In genomic region chr12:54390176-54390667, GRCh38 we compare ENCODE assay signal across 10 cellular contexts. TPM values are rescaled to one million over a fixed set of nuclear protein-coding genes. Genes with fewer than 3 reads are reported as not detected.
DNase-seq lines count a peak whose midpoint lies in the region; ATAC-seq, FAIRE-seq and TF ChIP-seq lines count a peak whose summit lies in the region.
"Had no signal": no experiment of that assay in that cellular context is flagged by ENCODE, and none has a peak within 500 bp of the region (broad histone marks: within the 10 kb centered on the region; RNA-seq: fewer than 3 reads in every experiment).

No MANE protein-coding gene starts in this region.

- intact Hi-C loops in GM12878 (cut with micrococcal nuclease; ENCODE audit: unreplicated experiment) (no loop called here), transverse colon (cut with DNase I; ENCODE audit: low total_unique reads) (no loop called here), upper lobe of right lung (cut with DNase I) (no loop called here)

- H3K4me2 ChIP-seq in Loucy (ENCODE audit: low read depth, low read length, poor library complexity, severe bottlenecking) (peak overlapping the region; percentile 53), GM12878 (ENCODE audit: control insufficient read depth, insufficient read depth) (peak overlapping the region; percentile 8; the same call in 1 of the 2 replicates)

- H3K9ac ChIP-seq in Loucy (ENCODE audit: low read depth, low read length, poor library complexity, severe bottlenecking) (peak overlapping the region; percentile 70), GM12878 (ENCODE audit: control insufficient read depth, insufficient read depth, low read length) (no peak overlapping the region; the same call in 1 of the 2 replicates)

- H3F3A ChIP-seq in Loucy (ENCODE audit: low read depth): no peaks in the 10 kb centered on the region

- H4K20me1 ChIP-seq in Loucy (ENCODE audit: insufficient read depth, low read length, poor library complexity, severe bottlenecking): no peaks in the 10 kb centered on the region
- H4K20me1 ChIP-seq in GM12878 (ENCODE audit: control insufficient read depth, insufficient read depth): no peaks in the 10 kb centered on the region

- no peak overlapping the region for H2AFZ ChIP-seq in Loucy (ENCODE audit: low read length)
- H2AFZ ChIP-seq in GM12878 (ENCODE audit: control insufficient read depth, low read depth, low read length): no peak overlapping the region

- RAD21 ChIA-PET in GM12878 (lab: Charles Lee; ENCODE audit: unreplicated experiment): no interaction called here

- peak overlapping the region; percentile 29 to 81 (median 61) for H3K4me3 Mint-ChIP-seq in CD8-positive, alpha-beta memory T cell
- H3K4me3 Mint-ChIP-seq in naive thymus-derived CD8-positive, alpha-beta T cell: peak overlapping the region; percentile 37 to 93 (median 78)

- no peak for TF ChIP-seq RAD21 in GM12878 (IDR thresholded peaks at IDR 0.05; ENCODE audit: insufficient read depth, low read depth, low read length)

- no peaks in the 10 kb centered on the region for H3K79me2 ChIP-seq in Loucy (ENCODE audit: insufficient read depth, low read length)
- H3K79me2 ChIP-seq in GM12878 (ENCODE audit: control insufficient read depth, insufficient read depth, low read length): no peaks in the 10 kb centered on the region

- TF ChIP-seq CTCF in Loucy (conservative IDR thresholded peaks at IDR 0.05; ENCODE audit: low read length): no peak
- TF ChIP-seq CTCF in GM12878 (IDR thresholded peaks at IDR 0.05 in 2 of 3, conservative IDR thresholded peaks at IDR 0.05 in 1 of 3; ENCODE audit: control insufficient read depth in 2 of 3, extremely low read depth in 1 of 3, insufficient read depth in 1 of 3, low read depth in 3 of 3, low read length in 3 of 3): no peak
- no peak for TF ChIP-seq CTCF in transverse colon (IDR thresholded peaks at IDR 0.05)
- no peak for TF ChIP-seq CTCF in upper lobe of right lung (IDR thresholded peaks at IDR 0.05)

- peaks cover 20 to 36% (median 30%) of the 10 kb centered on the region in 3 donors for H3K4me1 Mint-ChIP-seq in CD8-positive, alpha-beta memory T cell
- H3K4me1 Mint-ChIP-seq in naive thymus-derived CD8-positive, alpha-beta T cell: peaks cover 26 to 60% (median 39%) of the 10 kb centered on the region in 4 donors

- TF ChIP-seq POLR2A in GM12878 (IDR thresholded peaks at IDR 0.05; ENCODE audit: low read depth, low read length) (no peak), transverse colon (IDR thresholded peaks at IDR 0.05) (no peak), erythroblast (IDR thresholded peaks at IDR 0.05; ENCODE audit: low read length) (no peak)

- H3K27me3 ChIP-seq in CD8-positive, alpha-beta memory T cell (ENCODE audit: insufficient read depth, low read length, poor library complexity, severe bottlenecking): no peaks in the 10 kb centered on the region
- H3K27me3 ChIP-seq in Loucy (ENCODE audit: insufficient read depth, low read length, poor library complexity, severe bottlenecking) (no peaks in the 10 kb centered on the region), GM12878 (replicated peaks in 1 of 2; ENCODE audit: control insufficient read depth in 2 of 2, insufficient read depth in 2 of 2, low read length in 1 of 2) (no peaks in the 10 kb centered on the region), transverse colon (no peaks in the 10 kb centered on the region), upper lobe of right lung (no peaks in the 10 kb centered on the region)

- H3K4me1 ChIP-seq in CD8-positive, alpha-beta memory T cell (ENCODE audit: insufficient read depth, low read length): peaks cover 22% of the 10 kb centered on the region
- H3K4me1 ChIP-seq in Loucy (ENCODE audit: insufficient read depth, low read length, poor library complexity, severe bottlenecking) (peaks cover 41% of the 10 kb centered on the region), GM12878 (ENCODE audit: control insufficient read depth, insufficient read depth, low read length) (peaks cover 4% of the 10 kb centered on the region), transverse colon (peaks cover 9 to 26% (median 12%) of the 10 kb centered on the region in 4 donors), upper lobe of right lung (peaks cover 5% of the 10 kb centered on the region)

- peaks cover 0 to 17% (median 6%) of the 10 kb centered on the region in 3 donors for H3K36me3 Mint-ChIP-seq in CD8-positive, alpha-beta memory T cell
- H3K36me3 Mint-ChIP-seq in naive thymus-derived CD8-positive, alpha-beta T cell: peaks cover 0 to 14% (median 7%) of the 10 kb centered on the region in 3 donors

- ATAC-seq in GM12878: no peak
- no peak for ATAC-seq in naive thymus-derived CD8-positive, alpha-beta T cell
- no peak for ATAC-seq in upper lobe of right lung

- no peaks in the 10 kb centered on the region for H3K27me3 Mint-ChIP-seq in CD8-positive, alpha-beta memory T cell
- no peaks in the 10 kb centered on the region for H3K27me3 Mint-ChIP-seq in naive thymus-derived CD8-positive, alpha-beta T cell

- peaks cover 8% of the 10 kb centered on the region for H3K36me3 ChIP-seq in CD8-positive, alpha-beta memory T cell (ENCODE audit: insufficient read depth, low read length)
- peaks cover 16% of the 10 kb centered on the region; the same call in 1 of the 2 replicates for H3K36me3 ChIP-seq in Loucy (ENCODE audit: insufficient read depth, low read length)
- no peaks in the 10 kb centered on the region for H3K36me3 ChIP-seq in GM12878 (ENCODE audit: control insufficient read depth in 2 of 2, insufficient read depth in 2 of 2, low read length in 1 of 2)
- no peaks in the 10 kb centered on the region for H3K36me3 ChIP-seq in transverse colon
- H3K36me3 ChIP-seq in upper lobe of right lung: peaks cover 9% of the 10 kb centered on the region

- SMC1A ChIA-PET in GM12878 (lab: Charles Lee; ENCODE audit: uncharacterized antibody, unreplicated experiment): no interaction called here

- CTCF ChIA-PET in CD8-positive, alpha-beta memory T cell (lab: Charles Lee): interaction anchor here (1.1 to 2.8 kb wide), 3 partner anchors 9 to 34 kb away, joined by 3 to 8 read pairs (median 6); no protein-coding TSS in a partner anchor
- CTCF ChIA-PET in GM12878 (lab: Yijun Ruan, JAX): interaction anchor here (0.7 to 4.1 kb wide), 3 partner anchors 9 to 22 kb away, joined by 3 to 58 read pairs (median 8); no protein-coding TSS in a partner anchor

- no peak overlapping the region for H3K4me3 ChIP-seq in CD8-positive, alpha-beta memory T cell (ENCODE audit: low read length)
- H3K4me3 ChIP-seq in Loucy (ENCODE audit: low read length, poor library complexity, severe bottlenecking) (peak overlapping the region; percentile 61), GM12878 (peak overlapping the region; percentile 82; the same call in 1 of the 2 replicates), transverse colon (no peak overlapping the region), upper lobe of right lung (no peak overlapping the region)

- TF ChIP-seq EP300 in GM12878 (IDR thresholded peaks at IDR 0.05; ENCODE audit: borderline replicate concordance in 1 of 2, control insufficient read depth in 1 of 2, low read depth in 2 of 2, low read length in 2 of 2): no peak
- TF ChIP-seq EP300 in transverse colon (IDR thresholded peaks at IDR 0.05; ENCODE audit: low read depth): no peak

- no peak for DNase-seq in CD8-positive, alpha-beta memory T cell
- DNase-seq in GM12878 (ENCODE audit: low read depth, low spot score) (no peak), transverse colon (no peak), foreskin melanocyte (no peak), upper lobe of right lung (no peak), erythroblast (lab: John Stamatoyannopoulos, UW) (no peak)
- DNase-seq in naive thymus-derived CD8-positive, alpha-beta T cell: no peak
- DNase-seq: activated CD4-positive, alpha-beta T cell treated with anti-CD3 and anti-CD28 coated beads, Interleukin-2, amount 50 U/mL, for 48 hours; NCI-H2107 had no signal

- peak overlapping the region; percentile 38 for H3K27ac ChIP-seq in CD8-positive, alpha-beta memory T cell (ENCODE audit: low read depth, low read length)
- H3K27ac ChIP-seq in GM12878 (ENCODE audit: control insufficient read depth, insufficient read depth): no peak overlapping the region
- H3K27ac ChIP-seq in transverse colon: no peak overlapping the region
- no peak overlapping the region for H3K27ac ChIP-seq in upper lobe of right lung

- no peak for FAIRE-seq in GM12878 (lab: Jason Lieb, UNC)

- peak overlapping the region in 4 of 8 donors; percentile 31 to 91 (median 68) for H3K27ac Mint-ChIP-seq in CD8-positive, alpha-beta memory T cell
- peak overlapping the region in 4 of 10 donors; percentile 39 to 71 (median 62) for H3K27ac Mint-ChIP-seq in naive thymus-derived CD8-positive, alpha-beta T cell

- no peaks in the 10 kb centered on the region for H3K9me3 Mint-ChIP-seq in CD8-positive, alpha-beta memory T cell
- H3K9me3 Mint-ChIP-seq in naive thymus-derived CD8-positive, alpha-beta T cell: no peaks in the 10 kb centered on the region

- WGBS in GM12878 (ENCODE audit: insufficient coverage, insufficient replicate concordance, low lambda C conversion rate, missing lambda C conversion rate): 66% methylated on average over 6 of the region's 7 CpGs
- 65% methylated on average over 7 of the region's 7 CpGs; no CpG with 5 or more reads in 1 of the 2 donors for WGBS in transverse colon (ENCODE audit: low coverage in 1 of 2), 2 donors

- BruUV-seq in GM12878 (replicated peaks; lab: Mats Ljungman, UMichigan): no TSS peak

- POLR2A ChIA-PET in CD8-positive, alpha-beta memory T cell (lab: Charles Lee): no interaction called here
- POLR2A ChIA-PET in GM12878 (lab: Charles Lee): no interaction called here
- POLR2A ChIA-PET in naive thymus-derived CD8-positive, alpha-beta T cell (lab: Charles Lee): interaction anchor here (0.7 kb wide), 1 partner anchor 94 kb away, joined by 3 read pairs; no protein-coding TSS in a partner anchor

- H3K9me3 ChIP-seq in CD8-positive, alpha-beta memory T cell (ENCODE audit: low read length): no peaks in the 10 kb centered on the region
- no peaks in the 10 kb centered on the region for H3K9me3 ChIP-seq in Loucy (ENCODE audit: insufficient read depth, low read depth, low read length)
- no peaks in the 10 kb centered on the region for H3K9me3 ChIP-seq in GM12878 (replicated peaks; ENCODE audit: control insufficient read depth, insufficient read depth, low read length)
- H3K9me3 ChIP-seq in transverse colon: no peaks in the 10 kb centered on the region
- H3K9me3 ChIP-seq in upper lobe of right lung: no peaks in the 10 kb centered on the region

- H3K9me2 ChIP-seq in Loucy (replicated peaks; ENCODE audit: low read depth, low read length): no peaks in the 10 kb centered on the region

- in situ Hi-C loops in GM12878 (cut with MboI): no loop called here
- in situ Hi-C loops in transverse colon (cut with MboI; ENCODE audit: low pct_ligation_motif_present in 1 of 4, low pct_unique_long_range_greater_than_20kb in 1 of 4, low sequenced_read_pairs in 3 of 4): no loop called here

RNA-seq across cellular contexts. Expression of gene ZNF385A, which starts 5.7 kb away (rescaled TPM):
- under 1 TPM; 0.77 to 0.78 TPM for total RNA-seq in CD8-positive, alpha-beta memory T cell
- polyA plus RNA-seq in CD8-positive, alpha-beta memory T cell: not detected
- total RNA-seq in GM12878 (2013; cell fraction: nucleolus; rRNA removed): 0.67 TPM in 1 of 2 replicates, not detected in the other
- 1.8 and 1.9 TPM in 2 replicates for total RNA-seq in GM12878 (2014; rRNA removed)
- total RNA-seq in GM12878 (2014; rRNA removed; fragmentation: Illumina TruSeq; extraction: Trizol): 1.2 and 1.3 TPM in 2 replicates
- total RNA-seq in GM12878 (2021): 23.3 and 23.5 TPM in 2 replicates
- 2.4 TPM for polyA plus RNA-seq in GM12878 (2011; ENCODE audit: low read depth)
- polyA plus RNA-seq in GM12878 (2011; rRNA removed): 0.24 and 2.0 TPM in 2 replicates
- 3.3 and 4.0 TPM in 2 replicates for polyA plus RNA-seq in GM12878 (2011; cell fraction: cytosol; rRNA removed)
- 3.3 and 4.9 TPM in 2 replicates for polyA plus RNA-seq in GM12878 (2011; cell fraction: nucleus; rRNA removed)
- 7.4 and 9.2 TPM in 2 replicates for polyA plus RNA-seq in GM12878 (2012)
- 4.6 and 10.4 TPM in 2 replicates for polyA plus RNA-seq in GM12878 (2014; fragmentation: Illumina TruSeq; extraction: Trizol)
- polyA plus RNA-seq in GM12878 (2014; fragmentation: Nextera tagmentation; extraction: Ambion mirVana): under 1 TPM; 0.26 to 0.62 TPM
- polyA plus RNA-seq in GM12878 (2014; rRNA removed): 7.7 and 10.8 TPM in 2 replicates
- 10 to 100 TPM; 24.6 to 26.1 TPM for polyA plus RNA-seq in GM12878 (2016; fragmentation: Nextera tagmentation; extraction: Ambion mirVana)
- 1.5 and 1.9 TPM in 2 replicates for polyA minus RNA-seq in GM12878 (2011; rRNA and poly(A)+ RNA removed)
- polyA minus RNA-seq in GM12878 (2011; cell fraction: cytosol; rRNA and poly(A)+ RNA removed): 3.4 and 4.4 TPM in 2 replicates
- 0.85 and 1.1 TPM in 2 replicates for polyA minus RNA-seq in GM12878 (2011; cell fraction: nucleus; rRNA and poly(A)+ RNA removed)
- 1 to 10 TPM; 1.7 to 3.2 TPM for total RNA-seq in naive thymus-derived CD8-positive, alpha-beta T cell
- polyA plus RNA-seq in naive thymus-derived CD8-positive, alpha-beta T cell: under 1 TPM in 1 of 3 donors, not detected in 2; 0.42 TPM
- total RNA-seq in transverse colon: 10 to 100 TPM in 1 of 4 donors, 1 to 10 TPM in 3; 1.9 to 17.5 (median 5.7) TPM
- 26.6 TPM for total RNA-seq in upper lobe of right lung

RNA-seq across cellular contexts. Expression of gene GPR84, which starts 25.9 kb away (rescaled TPM):
- under 1 TPM; 0.15 to 0.16 TPM for total RNA-seq in CD8-positive, alpha-beta memory T cell
- polyA plus RNA-seq in CD8-positive, alpha-beta memory T cell: not detected
- 0.48 and 1.2 TPM in 2 replicates for total RNA-seq in GM12878 (2013; cell fraction: nucleolus; rRNA removed)
- 2.4 and 3.4 TPM in 2 replicates for total RNA-seq in GM12878 (2014; rRNA removed)
- 1.9 and 2.0 TPM in 2 replicates for total RNA-seq in GM12878 (2014; rRNA removed; fragmentation: Illumina TruSeq; extraction: Trizol)
- 3.7 and 4.0 TPM in 2 replicates for total RNA-seq in GM12878 (2021)
- polyA plus RNA-seq in GM12878 (2011; ENCODE audit: low read depth): 0.30 TPM
- polyA plus RNA-seq in GM12878 (2011; rRNA removed): 0.12 and 0.37 TPM in 2 replicates
- polyA plus RNA-seq in GM12878 (2011; cell fraction: cytosol; rRNA removed): 0.48 and 0.65 TPM in 2 replicates
- 2.1 and 2.3 TPM in 2 replicates for polyA plus RNA-seq in GM12878 (2011; cell fraction: nucleus; rRNA removed)
- 0.56 and 0.58 TPM in 2 replicates for polyA plus RNA-seq in GM12878 (2012)
- polyA plus RNA-seq in GM12878 (2014; fragmentation: Illumina TruSeq; extraction: Trizol): 1.6 and 4.1 TPM in 2 replicates
- polyA plus RNA-seq in GM12878 (2014; fragmentation: Nextera tagmentation; extraction: Ambion mirVana): 1 to 10 TPM; 2.1 to 4.7 TPM
- 2.4 and 3.2 TPM in 2 replicates for polyA plus RNA-seq in GM12878 (2014; rRNA removed)
- polyA plus RNA-seq in GM12878 (2016; fragmentation: Nextera tagmentation; extraction: Ambion mirVana): 1 to 10 TPM; 2.7 to 4.0 TPM
- polyA minus RNA-seq in GM12878 (2011; rRNA and poly(A)+ RNA removed): 1.2 and 1.4 TPM in 2 replicates
- not detected in 2 replicates for polyA minus RNA-seq in GM12878 (2011; cell fraction: cytosol; rRNA and poly(A)+ RNA removed)
- polyA minus RNA-seq in GM12878 (2011; cell fraction: nucleus; rRNA and poly(A)+ RNA removed): 1.5 and 1.6 TPM in 2 replicates
- total RNA-seq in naive thymus-derived CD8-positive, alpha-beta T cell: not detected
- not detected for polyA plus RNA-seq in naive thymus-derived CD8-positive, alpha-beta T cell
- total RNA-seq in transverse colon: not detected
- total RNA-seq in upper lobe of right lung: 0.96 TPM

RNA-seq across cellular contexts. Expression of gene ITGA5, which starts 28.8 kb away (rescaled TPM):
- 10 to 100 TPM; 23.2 to 25.7 TPM for total RNA-seq in CD8-positive, alpha-beta memory T cell
- 50.6 TPM for polyA plus RNA-seq in CD8-positive, alpha-beta memory T cell
- 7.6 and 13.2 TPM in 2 replicates for total RNA-seq in GM12878 (2013; cell fraction: nucleolus; rRNA removed)
- total RNA-seq in GM12878 (2014; rRNA removed) (0.73 and 0.98 TPM in 2 replicates), GM12878 (2014; rRNA removed; fragmentation: Illumina TruSeq; extraction: Trizol) (0.41 and 0.58 TPM in 2 replicates), GM12878 (2021) (1.2 and 1.5 TPM in 2 replicates), transverse colon (100 to 1,000 TPM in 1 of 4 donors, 10 to 100 TPM in 3; 37.7 to 217 (median 73.0) TPM), upper lobe of right lung (102 TPM)
- 1.2 TPM for polyA plus RNA-seq in GM12878 (2011; ENCODE audit: low read depth)
- polyA plus RNA-seq in GM12878 (2011; rRNA removed) (13.9 and 22.5 TPM in 2 replicates), GM12878 (2014; fragmentation: Illumina TruSeq; extraction: Trizol) (0.90 and 1.3 TPM in 2 replicates), GM12878 (2014; fragmentation: Nextera tagmentation; extraction: Ambion mirVana) (under 1 TPM; 0.15 to 0.31 TPM), GM12878 (2014; rRNA removed) (0.49 and 0.64 TPM in 2 replicates), GM12878 (2016; fragmentation: Nextera tagmentation; extraction: Ambion mirVana) (under 1 TPM; 0.23 to 0.35 TPM)
- polyA plus RNA-seq in GM12878 (2011; cell fraction: cytosol; rRNA removed): 18.0 and 19.9 TPM in 2 replicates
- 79.1 and 138 TPM in 2 replicates for polyA plus RNA-seq in GM12878 (2011; cell fraction: nucleus; rRNA removed)
- polyA plus RNA-seq in GM12878 (2012): 1.0 and 2.1 TPM in 2 replicates
- 35.0 and 45.0 TPM in 2 replicates for polyA minus RNA-seq in GM12878 (2011; rRNA and poly(A)+ RNA removed)
- 12.2 TPM in 2 replicates for polyA minus RNA-seq in GM12878 (2011; cell fraction: cytosol; rRNA and poly(A)+ RNA removed)
- polyA minus RNA-seq in GM12878 (2011; cell fraction: nucleus; rRNA and poly(A)+ RNA removed): 51.4 and 65.2 TPM in 2 replicates
- 100 to 1,000 TPM; 126 to 127 TPM for total RNA-seq in naive thymus-derived CD8-positive, alpha-beta T cell
- polyA plus RNA-seq in naive thymus-derived CD8-positive, alpha-beta T cell: 10 to 100 TPM; 13.4 to 44.5 (median 19.7) TPM

Comparison
In these comparisons a context has a peak if more than half of its experiments do, and no peak if none do; other contexts are left out.
1. H3K4me3 ChIP-seq: peak in Loucy (single experiment) and GM12878 (single experiment); none in CD8-positive, alpha-beta memory T cell (single experiment), transverse colon (0 of 4) and upper lobe of right lung (single experiment).